Comparison of ENCODE assay signal across 7 cellular contexts in genomic region chr19:33819496-33819874, GRCh38. TPM values are rescaled to one million over a fixed set of nuclear protein-coding genes. Genes with fewer than 3 reads are reported as not detected.
A peak's percentile ranks its signal among the peaks of the same experiment; 100 is the strongest.
DNase-seq lines count a peak whose midpoint lies in the region; ATAC-seq and TF ChIP-seq lines count a peak whose summit lies in the region.

No MANE protein-coding gene starts in this region.

- H3K4me1 Mint-ChIP-seq in activated naive CD8-positive, alpha-beta T cell treated with anti-CD3 and anti-CD28 coated beads, Interleukin-2, amount 10 ng/mL, durations not matched to agents 7 days and 5 days = peaks cover 18% of the 10 kb centered on the region
- H3K4me1 Mint-ChIP-seq in stimulated activated naive B cell treated with anti-CD40 and anti-IgM and Interleukin-4, amounts not matched to agents 10 μg/mL and 1 μg/mL and 100 μg/mL, for 72 hours = peaks cover 24 to 34% of the 10 kb centered on the region in 2 donors

- TF ChIP-seq CTCF in HL-60 (IDR thresholded peaks at IDR 0.05; ENCODE audit: insufficient read depth, low read length) = no peak

- POLR2A ChIA-PET in activated naive CD8-positive, alpha-beta T cell treated with anti-CD3 and anti-CD28 coated beads, Interleukin-2, amount 10 ng/mL, durations not matched to agents 7 days and 5 days (lab: Charles Lee) = interaction anchor here (0.5 to 1.4 kb wide), 3 partner anchors 9 to 1414 kb away, joined by 3 to 4 read pairs (median 4); partner anchors contain the start of genes DPY19L3 and KCTD15

- H3K4me3 ChIP-seq in HL-60 (replicated peaks; ENCODE audit: insufficient read depth, low read length) = 0 out of 2 replicates have a peak overlapping the region, but pooled peaks have one; percentile 9
- peak overlapping the region; percentile 83 for H3K4me3 ChIP-seq in iPS-20b (ENCODE audit: low read length)

- DNase-seq in HL-60 (ENCODE audit: low read depth in 1 of 2, low spot score in 1 of 2) (no peak), NCI-H187 treated with DMSO at 0.1 percent for 48 hours (lab: John Stamatoyannopoulos, UW) (no peak)
- DNase-seq in activated naive CD8-positive, alpha-beta T cell treated with anti-CD3 and anti-CD28 coated beads, Interleukin-2, amount 10 ng/mL, durations not matched to agents 7 days and 5 days = no peak
- DNase-seq in stimulated activated naive B cell treated with anti-CD40 and anti-IgM and Interleukin-4, amounts not matched to agents 10 μg/mL and 1 μg/mL and 100 μg/mL, for 72 hours = no peak
- no peak for DNase-seq in activated CD8-positive, alpha-beta memory T cell treated with anti-CD3 and anti-CD28 coated beads for 24 hours

- no peaks in the 10 kb centered on the region for H3K9me3 Mint-ChIP-seq in activated naive CD8-positive, alpha-beta T cell treated with anti-CD3 and anti-CD28 coated beads, Interleukin-2, amount 10 ng/mL, durations not matched to agents 7 days and 5 days
- H3K9me3 Mint-ChIP-seq in stimulated activated naive B cell treated with anti-CD40 and anti-IgM and Interleukin-4, amounts not matched to agents 10 μg/mL and 1 μg/mL and 100 μg/mL, for 72 hours = no peaks in the 10 kb centered on the region

- H3K27ac Mint-ChIP-seq in activated naive CD8-positive, alpha-beta T cell treated with anti-CD3 and anti-CD28 coated beads, Interleukin-2, amount 10 ng/mL, durations not matched to agents 7 days and 5 days = peak overlapping the region; percentile 40
- H3K27ac Mint-ChIP-seq in stimulated activated naive B cell treated with anti-CD40 and anti-IgM and Interleukin-4, amounts not matched to agents 10 μg/mL and 1 μg/mL and 100 μg/mL, for 72 hours = peak overlapping the region; percentile 0

- H3K27ac ChIP-seq in HL-60 (replicated peaks) (peak overlapping the region; percentile 93), iPS-20b (ENCODE audit: low read length) (no peak overlapping the region)

- peak overlapping the region; percentile 67; the same call in 1 of the 2 replicates for H3K9ac ChIP-seq in iPS-20b (ENCODE audit: low read depth, low read length)

- H3K27me3 ChIP-seq in HL-60 (ENCODE audit: insufficient read depth, poor library complexity, severe bottlenecking) = no peaks in the 10 kb centered on the region
- H3K27me3 ChIP-seq in iPS-20b (ENCODE audit: insufficient read depth, low read length) = peaks cover 23% of the 10 kb centered on the region

- peaks cover 24% of the 10 kb centered on the region for H3K27me3 Mint-ChIP-seq in activated naive CD8-positive, alpha-beta T cell treated with anti-CD3 and anti-CD28 coated beads, Interleukin-2, amount 10 ng/mL, durations not matched to agents 7 days and 5 days
- no peaks in the 10 kb centered on the region for H3K27me3 Mint-ChIP-seq in stimulated activated naive B cell treated with anti-CD40 and anti-IgM and Interleukin-4, amounts not matched to agents 10 μg/mL and 1 μg/mL and 100 μg/mL, for 72 hours

- 0 out of 2 replicates have a peak, but pooled peaks cover 3% of the 10 kb centered on the region for H3K36me3 ChIP-seq in iPS-20b (ENCODE audit: insufficient read depth, low read depth, low read length)

- peak overlapping the region; percentile 51 for H3K4me3 Mint-ChIP-seq in activated naive CD8-positive, alpha-beta T cell treated with anti-CD3 and anti-CD28 coated beads, Interleukin-2, amount 10 ng/mL, durations not matched to agents 7 days and 5 days
- peak overlapping the region; percentile 75 to 82 for H3K4me3 Mint-ChIP-seq in stimulated activated naive B cell treated with anti-CD40 and anti-IgM and Interleukin-4, amounts not matched to agents 10 μg/mL and 1 μg/mL and 100 μg/mL, for 72 hours

- H3K4me1 ChIP-seq in iPS-20b (ENCODE audit: insufficient read depth, low read length) = peaks cover 10% of the 10 kb centered on the region; the same call in 1 of the 2 replicates

- no peaks in the 10 kb centered on the region for H3K9me3 ChIP-seq in iPS-20b (ENCODE audit: insufficient read depth, low read depth, low read length)

- ATAC-seq in activated naive CD8-positive, alpha-beta T cell treated with anti-CD3 and anti-CD28 coated beads, Interleukin-2, amount 10 ng/mL, durations not matched to agents 7 days and 5 days (ENCODE audit: low read depth) = no peak
- ATAC-seq in stimulated activated naive B cell treated with anti-CD40 and anti-IgM and Interleukin-4, amounts not matched to agents 10 μg/mL and 1 μg/mL and 100 μg/mL, for 72 hours (replicated peaks) = peak in 1 of 2 donors; percentile 45
- no peak for ATAC-seq in HG03039 (IDR thresholded peaks at IDR 0.05; ENCODE audit: unreplicated experiment)

- H3K36me3 Mint-ChIP-seq in activated naive CD8-positive, alpha-beta T cell treated with anti-CD3 and anti-CD28 coated beads, Interleukin-2, amount 10 ng/mL, durations not matched to agents 7 days and 5 days = no peaks in the 10 kb centered on the region
- H3K36me3 Mint-ChIP-seq in stimulated activated naive B cell treated with anti-CD40 and anti-IgM and Interleukin-4, amounts not matched to agents 10 μg/mL and 1 μg/mL and 100 μg/mL, for 72 hours = no peaks in the 10 kb centered on the region

RNA-seq across cellular contexts. Expression of gene KCTD15, which starts 22.8 kb away (rescaled TPM):
- total RNA-seq in activated naive CD8-positive, alpha-beta T cell treated with anti-CD3 and anti-CD28 coated beads, Interleukin-2, amount 10 ng/mL, durations not matched to agents 7 days and 5 days = 1 to 10 TPM in 1 of 2 experiments, under 1 TPM in 1; 0.33 to 1.3 TPM
